ENCODE assay signal across 7 cellular contexts in the genomic region with DNA sequence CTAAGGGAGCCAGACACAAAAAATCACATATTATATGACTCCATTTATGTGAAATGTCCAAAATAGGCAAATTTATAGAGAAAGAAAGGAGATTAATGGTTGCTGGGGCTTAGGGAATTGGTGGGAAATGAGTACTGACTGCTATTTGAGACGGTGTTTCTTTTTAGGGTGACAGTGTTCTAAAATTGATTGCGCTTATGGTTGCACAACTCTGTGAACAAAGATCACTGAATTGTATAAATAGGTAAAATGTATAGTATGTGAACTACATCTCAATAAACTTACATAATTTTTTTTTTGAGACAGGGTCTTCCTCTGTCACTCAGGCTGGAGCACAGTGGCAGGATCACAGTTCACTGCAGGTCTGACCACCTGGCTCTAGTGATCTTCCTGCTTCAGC.
"Had no signal": no experiment of that assay in that cellular context is flagged by ENCODE, and none has a peak within 500 bp of the region (broad histone marks: within the 10 kb centered on the region; RNA-seq: fewer than 3 reads in every experiment).

No MANE protein-coding gene starts in this region.

- ATAC-seq: GM12878 had no signal

- H3K4me3 ChIP-seq: GM12878 had no signal

- DNase-seq: GDM1, GF-D8 had no signal

- FAIRE-seq: GM12878, GM12891, GM12892, GM18507, GM19239 had no signal
